Comparison of ENCODE assay signal across 1 cellular context in genomic region chr12:124422570-124423523, GRCh38.
A peak's percentile ranks its signal among the peaks of the same experiment; 100 is the strongest.
TF ChIP-seq lines count a peak whose summit lies in the region.

No MANE protein-coding gene starts in this region.

TF ChIP-seq in HepG2, 621 proteins besides CTCF, POLR2A, EP300 and RAD21 (continued from another document and continues in another):
- no peak; the same call in 1 of the 2 replicates for TF ChIP-seq MXD1 (CRISPR knock-in tag; IDR thresholded peaks at IDR 0.05)
- no peak for TF ChIP-seq ZNF704 (CRISPR knock-in tag; IDR thresholded peaks at IDR 0.05; ENCODE audit: borderline replicate concordance)
- no peak for TF ChIP-seq SIX1 (CRISPR knock-in tag; IDR thresholded peaks at IDR 0.05; ENCODE audit: borderline replicate concordance)
- TF ChIP-seq RBM39 (IDR thresholded peaks at IDR 0.05; ENCODE audit: low read depth, low read length, poor library complexity, severe bottlenecking) = peak; percentile 78
- TF ChIP-seq TEF (CRISPR knock-in tag; IDR thresholded peaks at IDR 0.05) = no peak
- no peak for TF ChIP-seq ZNF746 (CRISPR knock-in tag; IDR thresholded peaks at IDR 0.05)
- TF ChIP-seq ZNF33A (CRISPR knock-in tag; IDR thresholded peaks at IDR 0.05; ENCODE audit: borderline replicate concordance) = no peak
- no peak for TF ChIP-seq CBFB (CRISPR knock-in tag; IDR thresholded peaks at IDR 0.05)
- TF ChIP-seq ZNF329 (CRISPR knock-in tag; IDR thresholded peaks at IDR 0.05; ENCODE audit: low read depth) = no peak
- TF ChIP-seq ZNF431 (CRISPR knock-in tag; IDR thresholded peaks at IDR 0.05; ENCODE audit: borderline replicate concordance, low read depth) = no peak
- no peak for TF ChIP-seq ZBTB37 (CRISPR knock-in tag; IDR thresholded peaks at IDR 0.05)
- TF ChIP-seq ZFP36L1 (CRISPR knock-in tag; IDR thresholded peaks at IDR 0.05) = no peak
- TF ChIP-seq ZBTB43 (CRISPR knock-in tag; conservative IDR thresholded peaks at IDR 0.05) = no peak
- TF ChIP-seq SMYD3 (CRISPR knock-in tag; IDR thresholded peaks at IDR 0.05) = no peak
- no peak for TF ChIP-seq EHMT2 (IDR thresholded peaks at IDR 0.05; ENCODE audit: borderline replicate concordance, low read depth, low read length)
- no peak for TF ChIP-seq AKAP8 (CRISPR knock-in tag; IDR thresholded peaks at IDR 0.05)
- TF ChIP-seq KLF11 (CRISPR knock-in tag; IDR thresholded peaks at IDR 0.05) = no peak
- TF ChIP-seq KDM2A (CRISPR knock-in tag; IDR thresholded peaks at IDR 0.05; ENCODE audit: borderline replicate concordance, low read depth) = peak; percentile 66; the same call in 1 of the 2 replicates
- TF ChIP-seq ZBTB2 (CRISPR knock-in tag; IDR thresholded peaks at IDR 0.05; ENCODE audit: low read depth) = no peak
- TF ChIP-seq SNAI1 (CRISPR knock-in tag; IDR thresholded peaks at IDR 0.05; ENCODE audit: borderline replicate concordance) = no peak
- peak; percentile 28; the same call in 1 of the 2 replicates for TF ChIP-seq TFAP4 (IDR thresholded peaks at IDR 0.05; ENCODE audit: borderline replicate concordance, low read depth)
- no peak for TF ChIP-seq CENPBD1 (CRISPR knock-in tag; IDR thresholded peaks at IDR 0.05; ENCODE audit: borderline replicate concordance, low read depth)
- no peak for TF ChIP-seq ZNF691 (CRISPR knock-in tag; IDR thresholded peaks at IDR 0.05; ENCODE audit: borderline replicate concordance, low read depth)
- TF ChIP-seq NR1H2 (CRISPR knock-in tag; IDR thresholded peaks at IDR 0.05; ENCODE audit: borderline replicate concordance, low read depth) = no peak
- no peak for TF ChIP-seq KDM3A (CRISPR knock-in tag; IDR thresholded peaks at IDR 0.05; ENCODE audit: low read depth)
- no peak for TF ChIP-seq MBNL3 (CRISPR knock-in tag; conservative IDR thresholded peaks at IDR 0.05)
- no peak; the same call in 1 of the 2 replicates for TF ChIP-seq FOXO1 (CRISPR knock-in tag; IDR thresholded peaks at IDR 0.05)
- TF ChIP-seq HDAC1 (CRISPR knock-in tag; IDR thresholded peaks at IDR 0.05) = peak; percentile 61
- TF ChIP-seq ZNF570 (CRISPR knock-in tag; IDR thresholded peaks at IDR 0.05; ENCODE audit: borderline replicate concordance) = no peak
- no peak for TF ChIP-seq ZNF609 (CRISPR knock-in tag; IDR thresholded peaks at IDR 0.05; ENCODE audit: borderline replicate concordance)
- TF ChIP-seq HOMEZ (CRISPR knock-in tag; IDR thresholded peaks at IDR 0.05; ENCODE audit: low read depth) = no peak
- no peak for TF ChIP-seq NFE2 (CRISPR knock-in tag; IDR thresholded peaks at IDR 0.05)
- TF ChIP-seq HNRNPL (IDR thresholded peaks at IDR 0.05; ENCODE audit: low read depth, low read length) = peak; percentile 89; the same call in 1 of the 2 replicates
- TF ChIP-seq PAX8 (CRISPR knock-in tag; IDR thresholded peaks at IDR 0.05; ENCODE audit: borderline replicate concordance) = no peak
- TF ChIP-seq SOX6 (IDR thresholded peaks at IDR 0.05) = no peak
- TF ChIP-seq SOX6 (CRISPR knock-in tag; IDR thresholded peaks at IDR 0.05) = 0 out of 2 replicates have a peak, but pooled peaks have one; percentile 20
- no peak for TF ChIP-seq MAF1 (CRISPR knock-in tag; IDR thresholded peaks at IDR 0.05; ENCODE audit: borderline replicate concordance)
- peak; percentile 61 for TF ChIP-seq RARA (CRISPR knock-in tag; IDR thresholded peaks at IDR 0.05)
- no peak for TF ChIP-seq ZNF20 (CRISPR knock-in tag; IDR thresholded peaks at IDR 0.05)
- peak; percentile 41; the same call in 1 of the 2 replicates for TF ChIP-seq HOXA3 (CRISPR knock-in tag; IDR thresholded peaks at IDR 0.05)
- no peak for TF ChIP-seq ZNF362 (CRISPR knock-in tag; IDR thresholded peaks at IDR 0.05; ENCODE audit: borderline replicate concordance)
- TF ChIP-seq PHF20 (CRISPR knock-in tag; IDR thresholded peaks at IDR 0.05) = no peak
- TF ChIP-seq MXI1 (IDR thresholded peaks at IDR 0.05; ENCODE audit: borderline replicate concordance, low read depth, low read length) = no peak
- no peak for TF ChIP-seq ZNF766 (CRISPR knock-in tag; IDR thresholded peaks at IDR 0.05; ENCODE audit: borderline replicate concordance)
- 0 out of 2 replicates have a peak, but pooled peaks have one; percentile 21 for TF ChIP-seq YEATS2 (CRISPR knock-in tag; IDR thresholded peaks at IDR 0.05; ENCODE audit: borderline replicate concordance)
- TF ChIP-seq TIGD3 (CRISPR knock-in tag; IDR thresholded peaks at IDR 0.05; ENCODE audit: borderline replicate concordance) = no peak
- 0 out of 2 replicates have a peak, but pooled peaks have one; percentile 50 for TF ChIP-seq RXRB (CRISPR knock-in tag; IDR thresholded peaks at IDR 0.05; ENCODE audit: borderline replicate concordance)
- peak; percentile 25; the same call in 1 of the 2 replicates for TF ChIP-seq HNF4A (CRISPR knock-in tag; IDR thresholded peaks at IDR 0.05)
